8 cellular contexts compared by ENCODE assay signal in the genomic region with DNA sequence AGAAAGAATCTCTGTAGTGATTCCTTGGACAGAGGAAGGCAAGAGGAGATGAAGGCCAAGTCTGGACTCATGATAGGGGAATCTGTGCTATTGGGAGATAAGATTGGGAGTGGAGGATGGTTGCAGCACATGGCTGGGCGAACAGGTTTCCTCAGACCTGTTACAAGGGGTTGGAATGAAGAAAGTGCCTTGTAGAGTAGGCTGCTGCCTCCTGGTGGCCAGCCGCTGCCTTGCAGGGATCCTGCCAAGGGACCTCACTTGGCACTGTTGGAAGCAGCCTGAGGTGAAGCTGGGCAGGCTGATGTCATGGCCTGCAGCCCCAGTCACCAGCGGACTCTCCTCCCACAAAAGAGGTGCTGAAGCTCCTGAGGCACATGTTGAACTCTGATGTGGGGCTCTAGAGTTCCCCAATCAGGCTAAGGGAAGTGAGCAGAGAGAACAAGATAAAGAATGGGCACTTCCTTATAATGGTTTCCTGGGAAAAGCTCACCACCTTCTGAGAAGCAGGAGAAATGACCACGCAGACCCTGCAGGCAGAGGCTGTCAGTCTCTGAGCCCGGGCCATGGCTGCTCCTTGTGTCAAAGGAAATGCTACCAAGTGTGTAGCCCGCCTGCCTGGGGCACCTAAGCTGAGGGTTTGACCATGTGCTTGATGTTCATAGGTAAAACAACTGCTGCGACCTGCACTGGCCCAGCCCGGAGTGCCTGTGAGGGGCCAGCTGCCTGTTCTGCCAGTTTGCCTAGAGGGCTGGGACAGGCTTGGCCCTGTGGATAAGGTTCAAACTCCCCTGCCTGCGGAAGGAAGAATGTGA. TPM values are rescaled to one million over a fixed set of nuclear protein-coding genes. Genes with fewer than 3 reads are reported as not detected.
DNase-seq lines count a peak whose midpoint lies in the region; FAIRE-seq and TF ChIP-seq lines count a peak whose summit lies in the region.

No MANE protein-coding gene starts in this region.

- peak overlapping the region; percentile 46 for H3K4me3 Mint-ChIP-seq in astrocyte (ENCODE audit: unreplicated experiment)

- peaks cover 3% of the 10 kb centered on the region for H3K36me3 ChIP-seq in astrocyte (ENCODE audit: insufficient read depth, low read length)

- no peak overlapping the region for H3K27ac ChIP-seq in astrocyte (ENCODE audit: low read depth, low read length)

- H3K9me3 Mint-ChIP-seq in astrocyte (ENCODE audit: unreplicated experiment): no peaks in the 10 kb centered on the region

- H3K4me1 Mint-ChIP-seq in astrocyte (ENCODE audit: low read depth, unreplicated experiment): peaks cover 18% of the 10 kb centered on the region

- H3K4me1 ChIP-seq in astrocyte (ENCODE audit: insufficient read depth, low read length): peaks cover 12% of the 10 kb centered on the region

- no peak overlapping the region for H3K4me3 ChIP-seq in astrocyte (ENCODE audit: insufficient read depth, low read depth, low read length)
- H3K4me3 ChIP-seq in retinal pigment epithelial cell (ENCODE audit: low read length): no peak overlapping the region

- peak overlapping the region; percentile 75 for H3K27ac Mint-ChIP-seq in astrocyte (ENCODE audit: unreplicated experiment)

- peaks cover 7% of the 10 kb centered on the region for H3K79me2 ChIP-seq in astrocyte (ENCODE audit: insufficient read depth, low read length)

- H3K36me3 Mint-ChIP-seq in astrocyte (ENCODE audit: low read depth, unreplicated experiment): peaks cover 10% of the 10 kb centered on the region

- no peaks in the 10 kb centered on the region for H3K27me3 Mint-ChIP-seq in astrocyte (ENCODE audit: low read depth, unreplicated experiment)

- no peak overlapping the region for H2AFZ ChIP-seq in astrocyte (ENCODE audit: low read depth, low read length)

- peak overlapping the region; percentile 1 for H3K9ac ChIP-seq in astrocyte (ENCODE audit: low read length)

- peaks cover 27% of the 10 kb centered on the region for H4K20me1 ChIP-seq in astrocyte (ENCODE audit: insufficient read depth, low read length)

- TF ChIP-seq CTCF in astrocyte (IDR thresholded peaks at IDR 0.05; ENCODE audit: insufficient read depth, low read depth, low read length) (peak; percentile 96), retinal pigment epithelial cell (conservative IDR thresholded peaks at IDR 0.05; ENCODE audit: low read depth, low read length) (peak; percentile 99)

- no peaks in the 10 kb centered on the region for H3K9me3 ChIP-seq in astrocyte (ENCODE audit: insufficient read depth, low read depth, low read length)

- DNase-seq in SIG-M5 treated with dmso at 0.1 percent for 504 hours (lab: John Stamatoyannopoulos, UW; ENCODE audit: unreplicated experiment) (peak; percentile 78), SIG-M5 (lab: John Stamatoyannopoulos, UW) (no peak), NCI-H146 (lab: John Stamatoyannopoulos, UW) (peak; percentile 63), T-helper 9 cell (peak; percentile 76), astrocyte (ENCODE audit: low read depth) (peak; percentile 55), hepatic stellate cell (ENCODE audit: low spot score) (peak; percentile 73), retinal pigment epithelial cell (ENCODE audit: low read depth) (peak; percentile 28), GOT3 (lab: John Stamatoyannopoulos, UW) (no peak)

- no peak overlapping the region for H3K4me2 ChIP-seq in astrocyte (ENCODE audit: low read length)

- no peaks in the 10 kb centered on the region for H3K27me3 ChIP-seq in astrocyte (ENCODE audit: insufficient read depth, low read length)

- FAIRE-seq in astrocyte (lab: Jason Lieb, UNC): peak; percentile 5

RNA-seq across cellular contexts. Expression of a gene that starts 1.6 kb away (rescaled TPM):
- total RNA-seq in astrocyte: 28.2 and 29.0 TPM in 2 replicates

RNA-seq across cellular contexts. Expression of a gene that starts 37.4 kb away (rescaled TPM):
- 0.12 and 0.25 TPM in 2 replicates for total RNA-seq in astrocyte

Comparison
In these comparisons a context has a peak if more than half of its experiments do, and no peak if none do; other contexts are left out.
1. DNase-seq: peak in SIG-M5 treated with dmso at 0.1 percent for 504 hours (single experiment), NCI-H146 (single experiment), T-helper 9 cell (single experiment), astrocyte (single experiment), hepatic stellate cell (single experiment) and retinal pigment epithelial cell (single experiment); none in SIG-M5 (single experiment) and GOT3 (single experiment).